15 cellular contexts compared by ENCODE assay signal in the genomic region with DNA sequence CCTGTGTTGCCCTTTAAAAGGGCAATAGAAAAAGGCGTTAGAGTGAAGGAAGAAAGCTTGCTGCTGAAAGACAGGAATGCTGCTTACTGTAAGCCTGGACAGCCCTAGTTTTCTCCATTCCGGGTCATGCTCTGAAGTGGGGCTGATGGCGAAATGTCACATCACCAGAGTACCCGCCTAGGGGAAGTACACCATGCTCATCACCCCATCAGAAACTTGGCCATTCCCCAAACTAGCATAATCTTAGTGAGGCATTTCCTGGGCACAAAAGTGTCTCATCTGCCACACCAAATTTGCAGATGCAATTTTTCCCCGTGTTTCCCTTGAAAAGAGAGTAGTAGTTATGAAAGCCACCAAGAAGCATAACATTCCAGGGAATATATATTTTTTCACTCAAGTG. TPM values are rescaled to one million over a fixed set of nuclear protein-coding genes. Genes with fewer than 3 reads are reported as not detected.
DNase-seq lines count a peak whose midpoint lies in the region; ATAC-seq and TF ChIP-seq lines count a peak whose summit lies in the region.
"Had no signal": no experiment of that assay in that cellular context is flagged by ENCODE, and none has a peak within 500 bp of the region (broad histone marks: within the 10 kb centered on the region; RNA-seq: fewer than 3 reads in every experiment).

No MANE protein-coding gene starts in this region.

- H3K4me3 ChIP-seq in fibroblast of pulmonary artery (replicated peaks; ENCODE audit: low read depth, low read length) = no peak overlapping the region
- no peak overlapping the region for H3K4me3 ChIP-seq in esophagus squamous epithelium
- H3K4me3 ChIP-seq: pancreas had no signal

- no peaks in the 10 kb centered on the region for H3K9me3 Mint-ChIP-seq in stimulated activated memory B cell treated with anti-CD40 and anti-IgM and Interleukin-4, amounts not matched to agents 10 μg/mL and 1 μg/mL and 100 μg/mL, for 72 hours
- H3K9me3 Mint-ChIP-seq: activated T-cell treated with anti-CD3 and anti-CD28 coated beads, Interleukin-2, amount 50 U/mL, for 24 hours had no signal

- ATAC-seq in stimulated activated memory B cell treated with anti-CD40 and anti-IgM and Interleukin-4, amounts not matched to agents 10 μg/mL and 1 μg/mL and 100 μg/mL, for 72 hours = no peak

- WGBS in esophagus squamous epithelium, 2 donors = 58 to 74% methylated on average over 5 of the region's 5 CpGs

- no peaks in the 10 kb centered on the region for H3K27me3 Mint-ChIP-seq in stimulated activated memory B cell treated with anti-CD40 and anti-IgM and Interleukin-4, amounts not matched to agents 10 μg/mL and 1 μg/mL and 100 μg/mL, for 72 hours
- H3K27me3 Mint-ChIP-seq: activated T-cell treated with anti-CD3 and anti-CD28 coated beads, Interleukin-2, amount 50 U/mL, for 24 hours had no signal

- H3K4me1 Mint-ChIP-seq in stimulated activated memory B cell treated with anti-CD40 and anti-IgM and Interleukin-4, amounts not matched to agents 10 μg/mL and 1 μg/mL and 100 μg/mL, for 72 hours = no peaks in the 10 kb centered on the region

- no peaks in the 10 kb centered on the region for H3K9me3 ChIP-seq in esophagus squamous epithelium
- H3K9me3 ChIP-seq: pancreas had no signal

- H3K36me3 Mint-ChIP-seq in stimulated activated memory B cell treated with anti-CD40 and anti-IgM and Interleukin-4, amounts not matched to agents 10 μg/mL and 1 μg/mL and 100 μg/mL, for 72 hours = no peaks in the 10 kb centered on the region

- in situ Hi-C loops in G401 (cut with HindIII; ENCODE audit: low sequenced_read_pairs) = no loop called here

- DNase-seq in CD1c-positive myeloid dendritic cell (ENCODE audit: extremely low spot score) (peak; percentile 76), NCI-H460 (ENCODE audit: extremely low read depth, low read depth) (peak; percentile 27), fibroblast of pulmonary artery (ENCODE audit: low read depth) (peak; percentile 35), pons (ENCODE audit: low spot score) (peak; percentile 74), G401 (ENCODE audit: low spot score) (no peak), esophagus squamous epithelium (lab: John Stamatoyannopoulos, UW) (no peak), SK-N-DZ (ENCODE audit: low spot score) (no peak)
- DNase-seq: activated T-cell treated with anti-CD3 and anti-CD28 coated beads, Interleukin-2, amount 50 U/mL, for 24 hours; effector CD8-positive, alpha-beta T cell; GDM1; NCI-H524 treated with DMSO at 0.1 percent for 48 hours; stimulated activated naive CD4-positive, alpha-beta T cell treated with Interleukin-2 at 50 U/mL for 16 hours had no signal

- no peak overlapping the region for H3K27ac ChIP-seq in esophagus squamous epithelium
- H3K27ac ChIP-seq: C4-2B, pancreas had no signal

- H3K36me3 ChIP-seq in esophagus squamous epithelium = no peaks in the 10 kb centered on the region
- H3K36me3 ChIP-seq: pancreas had no signal

- no peak for TF ChIP-seq CTCF in fibroblast of pulmonary artery (IDR thresholded peaks at IDR 0.05; ENCODE audit: low read length, missing control alignments)
- TF ChIP-seq CTCF in esophagus squamous epithelium (IDR thresholded peaks at IDR 0.05) = no peak

- no peak overlapping the region for H3K27ac Mint-ChIP-seq in stimulated activated memory B cell treated with anti-CD40 and anti-IgM and Interleukin-4, amounts not matched to agents 10 μg/mL and 1 μg/mL and 100 μg/mL, for 72 hours
- H3K27ac Mint-ChIP-seq: activated T-cell treated with anti-CD3 and anti-CD28 coated beads, Interleukin-2, amount 50 U/mL, for 24 hours had no signal

- TF ChIP-seq POLR2A in esophagus squamous epithelium (IDR thresholded peaks at IDR 0.05) = no peak

- H3K27me3 ChIP-seq in esophagus squamous epithelium = no peaks in the 10 kb centered on the region
- H3K27me3 ChIP-seq: pancreas had no signal

- intact Hi-C loops in esophagus squamous epithelium (cut with DNase I) = no loop called here

- H3K4me1 ChIP-seq in esophagus squamous epithelium = no peaks in the 10 kb centered on the region
- H3K4me1 ChIP-seq: pancreas had no signal

- H3K4me3 Mint-ChIP-seq in stimulated activated memory B cell treated with anti-CD40 and anti-IgM and Interleukin-4, amounts not matched to agents 10 μg/mL and 1 μg/mL and 100 μg/mL, for 72 hours = no peak overlapping the region
- H3K4me3 Mint-ChIP-seq: activated T-cell treated with anti-CD3 and anti-CD28 coated beads, Interleukin-2, amount 50 U/mL, for 24 hours had no signal

RNA-seq across cellular contexts. Expression of a gene that starts 47.8 kb away (rescaled TPM):
- 53.0 and 58.8 TPM in 2 replicates for total RNA-seq in NCI-H460 (2014; rRNA removed; shearing (Covaris generic))
- 34.9 and 42.3 TPM in 2 replicates for polyA plus RNA-seq in NCI-H460 (2014; cell fraction: nucleus; rRNA removed)
- total RNA-seq in G401 (2014; rRNA removed; shearing (Covaris generic)) = 55.1 and 65.9 TPM in 2 replicates
- total RNA-seq in esophagus squamous epithelium = 10 to 100 TPM; 30.7 to 47.7 (median 38.2) TPM
- polyA plus RNA-seq in SK-N-DZ (2014; cell fraction: cytosol; rRNA removed) = 12.0 and 12.3 TPM in 2 replicates
- polyA plus RNA-seq in SK-N-DZ (2014; cell fraction: nucleus; rRNA removed) = 7.2 and 9.5 TPM in 2 replicates

Comparison
In these comparisons a context has a peak if more than half of its experiments do, and no peak if none do; other contexts are left out.
1. DNase-seq: peak in CD1c-positive myeloid dendritic cell (single experiment), NCI-H460 (single experiment), fibroblast of pulmonary artery (single experiment) and pons (single experiment); none in G401 (single experiment), esophagus squamous epithelium (single experiment) and SK-N-DZ (single experiment).